ENCODE assay signal across 30 cellular contexts in genomic region chr4:145979160-145979559, GRCh38.
"Had no signal": no experiment of that assay in that cellular context is flagged by ENCODE, and none has a peak within 500 bp of the region (broad histone marks: within the 10 kb centered on the region; RNA-seq: fewer than 3 reads in every experiment).

No MANE protein-coding gene starts in this region.

- H3K4me3 ChIP-seq: esophagus squamous epithelium had no signal

- DNase-seq: activated B cell treated with CpG ODN at 0.5 μM for 24 hours; activated CD4-positive, alpha-beta T cell treated with anti-CD3 and anti-CD28 coated beads for 48 hours; activated CD4-positive, alpha-beta T cell treated with anti-CD3 and anti-CD28 coated beads, Interleukin-2, amount 50 U/mL, for 1 hour; activated CD4-positive, alpha-beta T cell treated with anti-CD3 and anti-CD28 coated beads, Interleukin-2, amount 50 U/mL, for 48 hours; activated CD8-positive, alpha-beta memory T cell treated with anti-CD3 and anti-CD28 coated beads for 24 hours; activated CD8-positive, alpha-beta T cell treated with anti-CD3 and anti-CD28 coated beads for 36 hours; activated effector memory CD4-positive, alpha-beta T cell treated with Interleukin-2 at 50 U/mL for 16 hours; activated gamma-delta T cell treated with Interleukin-2 at 50 U/mL for 16 hours; activated naive CD4-positive, alpha-beta T cell treated with anti-CD3 and anti-CD28 coated beads, Interleukin-2, amount 50 U/mL, for 16 hours; activated naive CD4-positive, alpha-beta T cell treated with Interleukin-2 at 50 U/mL for 16 hours; activated T-cell treated with anti-CD3 and anti-CD28 coated beads, Interleukin-2, amount 50 U/mL, for 4 hours; amniotic stem cell; anterior cingulate cortex; brain microvascular endothelial cell; caudate nucleus; cortex of kidney; dermis blood vessel endothelial cell; effector CD4-positive, alpha-beta T cell; effector memory CD8-positive, alpha-beta T cell; esophagus squamous epithelium; head of caudate nucleus; T-helper 1 cell; T-helper 17 cell; T1000; WERI-Rb-1 had no signal

- ATAC-seq: activated CD4-positive, CD25-positive, alpha-beta regulatory T cell treated with anti-CD3 and anti-CD28 coated beads, Interleukin-2, amount 50 U/mL, for 24 hours; activated CD8-positive, alpha-beta T cell treated with anti-CD3 and anti-CD28 coated beads for 36 hours; activated T-cell treated with anti-CD3 and anti-CD28 coated beads, Interleukin-2, amount 50 U/mL, for 4 hours; activated T-helper 17 cell treated with anti-CD3 and anti-CD28 coated beads, Interleukin-2, amount 50 U/mL, for 72 hours; effector memory CD8-positive, alpha-beta T cell; T-helper 17 cell had no signal

- H3K27ac ChIP-seq: brain microvascular endothelial cell, epithelial cell of prostate, esophagus squamous epithelium, WERI-Rb-1 had no signal

- H3K9me3 Mint-ChIP-seq: activated CD8-positive, alpha-beta T cell treated with anti-CD3 and anti-CD28 coated beads for 36 hours; activated T-cell treated with anti-CD3 and anti-CD28 coated beads, Interleukin-2, amount 50 U/mL, for 4 hours; activated T-helper 17 cell treated with anti-CD3 and anti-CD28 coated beads, Interleukin-2, amount 50 U/mL, for 72 hours; effector memory CD8-positive, alpha-beta T cell; T-helper 2 cell treated with Interferon-gamma antibody and Interleukin-4, amounts not matched to agents 5 μg/mL and 100 μg/mL, for 36 hours had no signal

- H3K27me3 ChIP-seq: brain microvascular endothelial cell, esophagus squamous epithelium had no signal

- H3K27me3 Mint-ChIP-seq: activated B cell treated with CpG ODN at 0.5 μM for 24 hours; activated naive CD8-positive, alpha-beta T cell; activated T-helper 17 cell treated with anti-CD3 and anti-CD28 coated beads, Interleukin-2, amount 50 U/mL, for 72 hours had no signal

- H3K4me3 Mint-ChIP-seq: activated B cell treated with CpG ODN at 0.5 μM for 24 hours; activated CD8-positive, alpha-beta T cell treated with anti-CD3 and anti-CD28 coated beads for 36 hours; activated naive CD8-positive, alpha-beta T cell; activated T-cell treated with anti-CD3 and anti-CD28 coated beads, Interleukin-2, amount 50 U/mL, for 4 hours; activated T-helper 17 cell treated with anti-CD3 and anti-CD28 coated beads, Interleukin-2, amount 50 U/mL, for 72 hours; effector memory CD8-positive, alpha-beta T cell; T-helper 17 cell; T-helper 2 cell treated with Interferon-gamma antibody and Interleukin-4, amounts not matched to agents 5 μg/mL and 100 μg/mL, for 36 hours had no signal

- H3K36me3 Mint-ChIP-seq: activated naive CD8-positive, alpha-beta T cell had no signal

- H3K36me3 ChIP-seq: brain microvascular endothelial cell, esophagus squamous epithelium, WERI-Rb-1 had no signal

- H3K9me3 ChIP-seq: esophagus squamous epithelium had no signal

- H3K4me1 ChIP-seq: esophagus squamous epithelium had no signal

- H3K4me1 Mint-ChIP-seq: activated B cell treated with CpG ODN at 0.5 μM for 24 hours; activated T-helper 17 cell treated with anti-CD3 and anti-CD28 coated beads, Interleukin-2, amount 50 U/mL, for 72 hours; T-helper 17 cell had no signal

- H3K27ac Mint-ChIP-seq: activated B cell treated with CpG ODN at 0.5 μM for 24 hours; activated CD8-positive, alpha-beta T cell treated with anti-CD3 and anti-CD28 coated beads for 36 hours; activated naive CD8-positive, alpha-beta T cell; activated T-helper 17 cell treated with anti-CD3 and anti-CD28 coated beads, Interleukin-2, amount 50 U/mL, for 72 hours; effector memory CD8-positive, alpha-beta T cell; T-helper 17 cell; T-helper 2 cell treated with Interferon-gamma antibody and Interleukin-4, amounts not matched to agents 5 μg/mL and 100 μg/mL, for 36 hours had no signal
